8 cellular contexts compared by ENCODE assay signal in genomic region chr6:30612213-30612612, GRCh38. TPM values are rescaled to one million over a fixed set of nuclear protein-coding genes. Genes with fewer than 3 reads are reported as not detected.
DNase-seq lines count a peak whose midpoint lies in the region; ATAC-seq and TF ChIP-seq lines count a peak whose summit lies in the region.

No MANE protein-coding gene starts in this region.

- peaks cover 56% of the 10 kb centered on the region for H3K79me2 ChIP-seq in ACC112 (ENCODE audit: control insufficient read depth, insufficient read depth, low read length, unreplicated experiment)

- ATAC-seq in GM18502 (IDR thresholded peaks at IDR 0.05; ENCODE audit: poor library complexity, unreplicated experiment), result no peak

- no peaks in the 10 kb centered on the region for H3K27me3 ChIP-seq in ACC112 (ENCODE audit: insufficient read depth, low read length)

- H3K27ac ChIP-seq in ACC112 (ENCODE audit: low read depth, low read length), result peak overlapping the region; percentile 55

- peak overlapping the region; percentile 99 for H3K27ac Mint-ChIP-seq in activated naive CD8-positive, alpha-beta T cell treated with anti-CD3 and anti-CD28 coated beads for 36 hours

- peaks cover 66% of the 10 kb centered on the region for H3K4me1 Mint-ChIP-seq in activated naive CD8-positive, alpha-beta T cell treated with anti-CD3 and anti-CD28 coated beads for 36 hours

- peaks cover 12% of the 10 kb centered on the region for H3K27me3 Mint-ChIP-seq in activated naive CD8-positive, alpha-beta T cell treated with anti-CD3 and anti-CD28 coated beads for 36 hours

- peak; percentile 14 for TF ChIP-seq POLR2A in GM15510 (IDR thresholded peaks at IDR 0.05; ENCODE audit: borderline replicate concordance, extremely low read depth, insufficient read length)

- H3K36me3 Mint-ChIP-seq in activated naive CD8-positive, alpha-beta T cell treated with anti-CD3 and anti-CD28 coated beads for 36 hours, result peaks cover 73% of the 10 kb centered on the region

- intact Hi-C loops in posterior vena cava (cut with DNase I), result no loop called here

- no peak for DNase-seq in activated naive CD8-positive, alpha-beta T cell treated with anti-CD3 and anti-CD28 coated beads for 36 hours
- peak; percentile 34 for DNase-seq in left kidney (ENCODE audit: low read depth, low spot score)
- no peak for DNase-seq in posterior vena cava (ENCODE audit: low spot score)
- no peak for DNase-seq in SW480 (ENCODE audit: low spot score)
- no peak for DNase-seq in NCI-H146 (lab: John Stamatoyannopoulos, UW)

- peaks cover 36% of the 10 kb centered on the region for H3K36me3 ChIP-seq in ACC112 (ENCODE audit: insufficient read depth, low read length)

- H2AFZ ChIP-seq in ACC112 (ENCODE audit: low read length, unreplicated experiment), result no peak overlapping the region

- H3K4me1 ChIP-seq in ACC112 (ENCODE audit: control insufficient read depth, insufficient read depth, low read length, unreplicated experiment), result peaks cover 32% of the 10 kb centered on the region

- H3K4me3 Mint-ChIP-seq in activated naive CD8-positive, alpha-beta T cell treated with anti-CD3 and anti-CD28 coated beads for 36 hours, result peak overlapping the region; percentile 11

- H3K4me3 ChIP-seq in ACC112 (ENCODE audit: low read depth, low read length), result no peak overlapping the region

- H3K9me3 Mint-ChIP-seq in activated naive CD8-positive, alpha-beta T cell treated with anti-CD3 and anti-CD28 coated beads for 36 hours, result peaks cover 3% of the 10 kb centered on the region

RNA-seq across cellular contexts. Expression of gene PPP1R10, which starts 4.8 kb away (rescaled TPM):
- total RNA-seq in activated naive CD8-positive, alpha-beta T cell treated with anti-CD3 and anti-CD28 coated beads for 36 hours, result 10 to 100 TPM; 80.5 to 84.6 TPM
- 10 to 100 TPM; 35.2 to 50.7 TPM for total RNA-seq in posterior vena cava

RNA-seq across cellular contexts. Expression of gene MRPS18B, which starts 5.4 kb away (rescaled TPM):
- 100 to 1,000 TPM; 113 to 116 TPM for total RNA-seq in activated naive CD8-positive, alpha-beta T cell treated with anti-CD3 and anti-CD28 coated beads for 36 hours
- total RNA-seq in posterior vena cava, result 10 to 100 TPM; 27.8 to 29.6 TPM

RNA-seq across cellular contexts. Expression of gene ATAT1, which starts 14.5 kb away (rescaled TPM):
- total RNA-seq in activated naive CD8-positive, alpha-beta T cell treated with anti-CD3 and anti-CD28 coated beads for 36 hours, result 1 to 10 TPM; 8.5 to 8.6 TPM
- total RNA-seq in posterior vena cava, result 1 to 10 TPM; 5.2 to 7.2 TPM

RNA-seq across cellular contexts. Expression of gene C6orf136, which starts 34.7 kb away (rescaled TPM):
- 10 to 100 TPM; 35.8 to 37.1 TPM for total RNA-seq in activated naive CD8-positive, alpha-beta T cell treated with anti-CD3 and anti-CD28 coated beads for 36 hours
- 10 to 100 TPM in 1 of 2 donors, 1 to 10 TPM in 1; 8.5 to 13.4 TPM for total RNA-seq in posterior vena cava

RNA-seq across cellular contexts. Expression of gene ABCF1, which starts 41.0 kb away (rescaled TPM):
- total RNA-seq in activated naive CD8-positive, alpha-beta T cell treated with anti-CD3 and anti-CD28 coated beads for 36 hours, result 100 to 1,000 TPM; 122 TPM
- 10 to 100 TPM; 39.4 to 42.3 TPM for total RNA-seq in posterior vena cava
